ENCODE assay signal across 9 cellular contexts in the genomic region with DNA sequence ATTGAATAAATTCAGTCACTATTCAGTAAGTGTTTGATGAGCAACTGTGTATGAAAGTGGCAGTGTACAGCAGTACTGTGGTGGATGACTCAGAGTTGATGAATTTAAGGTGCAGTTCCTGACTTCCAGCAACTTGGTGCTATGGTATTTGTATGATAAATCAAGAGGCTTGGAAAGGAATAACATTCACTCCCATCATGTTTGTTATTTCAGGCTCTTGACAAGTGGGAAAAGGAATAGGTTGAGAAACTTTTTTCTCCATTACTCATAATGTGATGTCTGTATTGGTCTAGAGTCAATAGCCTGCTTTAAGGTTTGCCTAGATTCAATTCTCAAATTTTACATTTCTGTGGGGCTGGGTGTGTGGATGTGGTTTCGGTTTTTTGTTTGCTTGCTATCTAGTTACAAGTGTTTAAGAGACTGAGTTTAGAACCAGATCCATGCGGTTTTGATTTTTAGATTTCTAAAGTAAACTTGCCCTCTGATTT. TPM values are rescaled to one million over a fixed set of nuclear protein-coding genes. Genes with fewer than 3 reads are reported as not detected.
DNase-seq lines count a peak whose midpoint lies in the region; ATAC-seq and TF ChIP-seq lines count a peak whose summit lies in the region.
"Had no signal": no experiment of that assay in that cellular context is flagged by ENCODE, and none has a peak within 500 bp of the region (broad histone marks: within the 10 kb centered on the region; RNA-seq: fewer than 3 reads in every experiment).

No MANE protein-coding gene starts in this region.

- 18 to 55% methylated on average over 2 of the region's 2 CpGs for WGBS in gastroesophageal sphincter (ENCODE audit: low coverage in 1 of 2), 2 donors
- WGBS in suprapubic skin = 65% methylated on average over 2 of the region's 2 CpGs

- TF ChIP-seq CTCF in gastroesophageal sphincter (IDR thresholded peaks at IDR 0.05) (no peak), suprapubic skin (IDR thresholded peaks at IDR 0.05) (no peak)

- H3K9me3 ChIP-seq in gastroesophageal sphincter (no peaks in the 10 kb centered on the region), suprapubic skin (no peaks in the 10 kb centered on the region)

- ATAC-seq in gastroesophageal sphincter = peak; percentile 80
- ATAC-seq in HG03439 (IDR thresholded peaks at IDR 0.05; ENCODE audit: unreplicated experiment) = no peak

- TF ChIP-seq EP300 in gastroesophageal sphincter (IDR thresholded peaks at IDR 0.05) (no peak), suprapubic skin (IDR thresholded peaks at IDR 0.05) (no peak)

- no peak overlapping the region for H3K4me3 Mint-ChIP-seq in activated naive CD4-positive, alpha-beta T cell treated with anti-CD3 and anti-CD28 coated beads for 36 hours

- no peaks in the 10 kb centered on the region for H3K36me3 ChIP-seq in gastroesophageal sphincter
- no peaks in the 10 kb centered on the region for H3K36me3 ChIP-seq in suprapubic skin

- CTCF ChIA-PET in activated naive CD4-positive, alpha-beta T cell treated with anti-CD3 and anti-CD28 coated beads for 36 hours (lab: Charles Lee) = interaction anchor here (0.5 to 1.2 kb wide), 2 partner anchors 140 to 212 kb away, joined by 3 read pairs; no protein-coding TSS in a partner anchor

- H3K4me1 ChIP-seq in gastroesophageal sphincter (peaks cover 36 to 82% (median 38%) of the 10 kb centered on the region in 3 donors), suprapubic skin (peaks cover 19% of the 10 kb centered on the region)

- H3K36me3 Mint-ChIP-seq in activated naive CD4-positive, alpha-beta T cell treated with anti-CD3 and anti-CD28 coated beads for 36 hours (ENCODE audit: low read depth) = no peaks in the 10 kb centered on the region

- intact Hi-C loops in activated naive CD4-positive, alpha-beta T cell treated with anti-CD3 and anti-CD28 coated beads for 36 hours (cut with micrococcal nuclease) = loop anchor here (1.0 to 2.0 kb wide), 4 partner anchors 34 to 71 kb away; a partner anchor contains a TSS

- H3K27ac ChIP-seq in gastroesophageal sphincter = peak overlapping the region; percentile 77 to 87 (median 81)
- peak overlapping the region; percentile 10 for H3K27ac ChIP-seq in suprapubic skin
- H3K27ac ChIP-seq: HL-60 had no signal

- H3K4me3 ChIP-seq in gastroesophageal sphincter = no peak overlapping the region
- no peak overlapping the region for H3K4me3 ChIP-seq in suprapubic skin

- H3K27me3 ChIP-seq in gastroesophageal sphincter (no peaks in the 10 kb centered on the region), suprapubic skin (no peaks in the 10 kb centered on the region)

- no peak for TF ChIP-seq POLR2A in gastroesophageal sphincter (IDR thresholded peaks at IDR 0.05)
- no peak for TF ChIP-seq POLR2A in suprapubic skin (IDR thresholded peaks at IDR 0.05)

- peak; percentile 39 for DNase-seq in activated naive CD4-positive, alpha-beta T cell treated with anti-CD3 and anti-CD28 coated beads for 36 hours
- no peak for DNase-seq in activated naive CD4-positive, alpha-beta T cell treated with Interleukin-2 at 50 U/mL for 16 hours
- DNase-seq in RKO (ENCODE audit: low spot score) (peak; percentile 88), suprapubic skin (ENCODE audit: low spot score in 2 of 2) (no peak), SK-N-DZ (ENCODE audit: low spot score) (no peak), NCI-H82 treated with DMSO at 0.1 percent for 48 hours (lab: John Stamatoyannopoulos, UW; ENCODE audit: unreplicated experiment) (no peak)

- H3K9me3 Mint-ChIP-seq in activated naive CD4-positive, alpha-beta T cell treated with anti-CD3 and anti-CD28 coated beads for 36 hours = no peaks in the 10 kb centered on the region

- H3K27ac Mint-ChIP-seq in activated naive CD4-positive, alpha-beta T cell treated with anti-CD3 and anti-CD28 coated beads for 36 hours = no peak overlapping the region

- H3K27me3 Mint-ChIP-seq in activated naive CD4-positive, alpha-beta T cell treated with anti-CD3 and anti-CD28 coated beads for 36 hours (ENCODE audit: low read depth) = peaks cover 30% of the 10 kb centered on the region

- peaks cover 16% of the 10 kb centered on the region for H3K4me1 Mint-ChIP-seq in activated naive CD4-positive, alpha-beta T cell treated with anti-CD3 and anti-CD28 coated beads for 36 hours (ENCODE audit: low read depth)

RNA-seq across cellular contexts. Expression of a gene that starts 35.1 kb away (rescaled TPM):
- total RNA-seq in activated naive CD4-positive, alpha-beta T cell treated with anti-CD3 and anti-CD28 coated beads for 36 hours = 1 to 10 TPM; 1.5 to 1.8 TPM
- total RNA-seq in gastroesophageal sphincter = 10 to 100 TPM; 14.9 to 34.0 (median 27.3) TPM
- total RNA-seq in suprapubic skin = 1 to 10 TPM; 3.3 to 8.7 (median 4.4) TPM
- polyA plus RNA-seq in SK-N-DZ (2014; cell fraction: cytosol; rRNA removed) = 5.0 and 8.9 TPM in 2 replicates
- 5.6 and 7.5 TPM in 2 replicates for polyA plus RNA-seq in SK-N-DZ (2014; cell fraction: nucleus; rRNA removed)

Comparison
In these comparisons a context has a peak if more than half of its experiments do, and no peak if none do; other contexts are left out.
1. DNase-seq: peak in activated naive CD4-positive, alpha-beta T cell treated with anti-CD3 and anti-CD28 coated beads for 36 hours (single experiment) and RKO (single experiment); none in activated naive CD4-positive, alpha-beta T cell treated with Interleukin-2 at 50 U/mL for 16 hours (single experiment), suprapubic skin (0 of 2), SK-N-DZ (single experiment) and NCI-H82 treated with DMSO at 0.1 percent for 48 hours (single experiment).